Comparison of ENCODE assay signal across 17 cellular contexts in genomic region chr22:47629791-47630655, GRCh38.
DNase-seq lines count a peak whose midpoint lies in the region; ATAC-seq and TF ChIP-seq lines count a peak whose summit lies in the region.
"Had no signal": no experiment of that assay in that cellular context is flagged by ENCODE, and none has a peak within 500 bp of the region (broad histone marks: within the 10 kb centered on the region; RNA-seq: fewer than 3 reads in every experiment).

No MANE protein-coding gene starts in this region.

- TF ChIP-seq POLR2A in esophagus muscularis mucosa (IDR thresholded peaks at IDR 0.05; ENCODE audit: low read depth) = no peak

- DNase-seq in PC-3 (no peak), esophagus muscularis mucosa (ENCODE audit: extremely low spot score) (peak; percentile 79), mesenteric fat pad (ENCODE audit: low spot score) (peak; percentile 65), HEK293T (ENCODE audit: extremely low spot score) (no peak), DMS 273 (lab: John Stamatoyannopoulos, UW; ENCODE audit: unreplicated experiment) (no peak)
- no peak for DNase-seq in activated CD8-positive, alpha-beta memory T cell treated with anti-CD3 and anti-CD28 coated beads, Interleukin-2, amount 50 U/mL, for 48 hours
- DNase-seq: 8988T; AML-193; Calu3; CD4-positive, CD25-positive, alpha-beta regulatory T cell; DMS153; DMS79 treated with DMSO at 0.1 percent for 48 hours; EL had no signal

- intact Hi-C loops in PC-3 (cut with micrococcal nuclease) (loop anchor here (5.0 kb wide), 1 partner anchor 207 kb away; no protein-coding TSS in a partner anchor), esophagus muscularis mucosa (cut with DNase I) (no loop called here)

- H3K9ac ChIP-seq in PC-3 (ENCODE audit: low read length) = no peak overlapping the region
- H3K9ac ChIP-seq: BLaER1 had no signal

- no peaks in the 10 kb centered on the region for H3F3A ChIP-seq in PC-3 (ENCODE audit: low read length, unreplicated experiment)

- H3K36me3 ChIP-seq in PC-3 (ENCODE audit: low read depth, low read length) = peaks cover 8% of the 10 kb centered on the region
- no peaks in the 10 kb centered on the region for H3K36me3 ChIP-seq in esophagus muscularis mucosa
- H3K36me3 ChIP-seq: BLaER1, HAP-1 had no signal

- TF ChIP-seq CTCF in C4-2B (conservative IDR thresholded peaks at IDR 0.05) = no peak
- TF ChIP-seq CTCF in PC-3 (conservative IDR thresholded peaks at IDR 0.05; ENCODE audit: low read depth, low read length) = no peak
- TF ChIP-seq CTCF in esophagus muscularis mucosa (IDR thresholded peaks at IDR 0.05) = no peak

- POLR2A ChIA-PET in PC-3 (lab: Charles Lee; ENCODE audit: unreplicated experiment) (no interaction called here), HEK293T (lab: Yijun Ruan, JAX) (no interaction called here)

- peak overlapping the region; percentile 97; the same call in 1 of the 2 replicates for H3K4me3 ChIP-seq in PC-3 (ENCODE audit: low read length)
- H3K4me3 ChIP-seq in esophagus muscularis mucosa = no peak overlapping the region
- H3K4me3 ChIP-seq: BLaER1, HAP-1 had no signal

- H3K79me2 ChIP-seq in PC-3 (ENCODE audit: low read length) = peaks cover 34% of the 10 kb centered on the region

- TF ChIP-seq EP300 in esophagus muscularis mucosa (IDR thresholded peaks at IDR 0.05) = no peak

- WGBS in esophagus muscularis mucosa = 84% methylated on average over 10 of the region's 11 CpGs

- H3K4me1 ChIP-seq in PC-3 (ENCODE audit: insufficient read depth, low read length) (peaks cover 29% of the 10 kb centered on the region), esophagus muscularis mucosa (peaks cover 0 to 9% (median 8%) of the 10 kb centered on the region in 4 donors)
- H3K4me1 ChIP-seq: HAP-1 had no signal

- peaks cover 16% of the 10 kb centered on the region; the same call in 1 of the 2 replicates for H4K20me1 ChIP-seq in PC-3 (ENCODE audit: low read length)
- H4K20me1 ChIP-seq: BLaER1 had no signal

- peak overlapping the region; percentile 84 for H3K27ac ChIP-seq in C4-2B
- no peak overlapping the region for H3K27ac ChIP-seq in PC-3 (ENCODE audit: low read length)
- no peak overlapping the region for H3K27ac ChIP-seq in esophagus muscularis mucosa (replicated peaks in 1 of 4)
- H3K27ac ChIP-seq: BLaER1 had no signal

- ATAC-seq in PC-3 (no peak), GM18519 (IDR thresholded peaks at IDR 0.05; ENCODE audit: low FRiP score, unreplicated experiment) (no peak)

- peak overlapping the region; percentile 99; the same call in 1 of the 2 replicates for H3K4me2 ChIP-seq in PC-3 (ENCODE audit: low read length)
- H3K4me2 ChIP-seq: BLaER1 had no signal

- no peaks in the 10 kb centered on the region for H3K9me2 ChIP-seq in PC-3 (replicated peaks; ENCODE audit: low read length)

- H3K27me3 ChIP-seq in PC-3 (ENCODE audit: low read length) (no peaks in the 10 kb centered on the region), esophagus muscularis mucosa (peaks cover 0 to 27% (median 0%) of the 10 kb centered on the region in 4 donors)
- H3K27me3 ChIP-seq: BLaER1 had no signal

- no peaks in the 10 kb centered on the region for H3K9me3 ChIP-seq in PC-3 (ENCODE audit: low read length)
- H3K9me3 ChIP-seq in esophagus muscularis mucosa = no peaks in the 10 kb centered on the region
- H3K9me3 ChIP-seq: HAP-1 had no signal

- CTCF ChIA-PET in PC-3 (lab: Charles Lee) (no interaction called here), HEK293T (lab: Yijun Ruan, JAX) (no interaction called here)

- H2AFZ ChIP-seq in PC-3 (ENCODE audit: low read length) = no peak overlapping the region; the same call in 1 of the 2 replicates

- BruUV-seq in PC-3 (replicated peaks; lab: Mats Ljungman, UMichigan) = no TSS peak

TF ChIP-seq in HEK293T, 16 proteins besides CTCF, POLR2A, EP300 and RAD21:
- TF ChIP-seq PKNOX1 (IDR thresholded peaks at IDR 0.05) = no peak
- TF ChIP-seq FOXK2 (IDR thresholded peaks at IDR 0.05) = no peak
- TF ChIP-seq NFRKB (IDR thresholded peaks at IDR 0.05) = no peak
- no peak for TF ChIP-seq LEF1 (IDR thresholded peaks at IDR 0.05; ENCODE audit: borderline replicate concordance)
- no peak for TF ChIP-seq ZNF384 (IDR thresholded peaks at IDR 0.05)
- TF ChIP-seq TARDBP (IDR thresholded peaks at IDR 0.05) = no peak
- no peak for TF ChIP-seq SP1 (IDR thresholded peaks at IDR 0.05)
- TF ChIP-seq L3MBTL2 (conservative IDR thresholded peaks at IDR 0.05) = no peak
- TF ChIP-seq BHLHE40 (IDR thresholded peaks at IDR 0.05; ENCODE audit: borderline replicate concordance) = no peak
- TF ChIP-seq HDGF (IDR thresholded peaks at IDR 0.05; ENCODE audit: borderline replicate concordance) = no peak
- no peak for TF ChIP-seq CTBP1 (IDR thresholded peaks at IDR 0.05; ENCODE audit: borderline replicate concordance)
- no peak for TF ChIP-seq FOXA1 (IDR thresholded peaks at IDR 0.05)
- TF ChIP-seq FOXM1 (IDR thresholded peaks at IDR 0.05; ENCODE audit: borderline replicate concordance) = no peak
- TF ChIP-seq ARNT (IDR thresholded peaks at IDR 0.05) = no peak
- no peak for TF ChIP-seq ELF4 (IDR thresholded peaks at IDR 0.05)

Comparison
In these comparisons a context has a peak if more than half of its experiments do, and no peak if none do; other contexts are left out.
1. DNase-seq: peak in esophagus muscularis mucosa (single experiment) and mesenteric fat pad (single experiment); none in PC-3 (single experiment), HEK293T (single experiment), activated CD8-positive, alpha-beta memory T cell treated with anti-CD3 and anti-CD28 coated beads, Interleukin-2, amount 50 U/mL, for 48 hours (single experiment) and DMS 273 (single experiment).